1 cellular context compared by ENCODE assay signal in the genomic region with DNA sequence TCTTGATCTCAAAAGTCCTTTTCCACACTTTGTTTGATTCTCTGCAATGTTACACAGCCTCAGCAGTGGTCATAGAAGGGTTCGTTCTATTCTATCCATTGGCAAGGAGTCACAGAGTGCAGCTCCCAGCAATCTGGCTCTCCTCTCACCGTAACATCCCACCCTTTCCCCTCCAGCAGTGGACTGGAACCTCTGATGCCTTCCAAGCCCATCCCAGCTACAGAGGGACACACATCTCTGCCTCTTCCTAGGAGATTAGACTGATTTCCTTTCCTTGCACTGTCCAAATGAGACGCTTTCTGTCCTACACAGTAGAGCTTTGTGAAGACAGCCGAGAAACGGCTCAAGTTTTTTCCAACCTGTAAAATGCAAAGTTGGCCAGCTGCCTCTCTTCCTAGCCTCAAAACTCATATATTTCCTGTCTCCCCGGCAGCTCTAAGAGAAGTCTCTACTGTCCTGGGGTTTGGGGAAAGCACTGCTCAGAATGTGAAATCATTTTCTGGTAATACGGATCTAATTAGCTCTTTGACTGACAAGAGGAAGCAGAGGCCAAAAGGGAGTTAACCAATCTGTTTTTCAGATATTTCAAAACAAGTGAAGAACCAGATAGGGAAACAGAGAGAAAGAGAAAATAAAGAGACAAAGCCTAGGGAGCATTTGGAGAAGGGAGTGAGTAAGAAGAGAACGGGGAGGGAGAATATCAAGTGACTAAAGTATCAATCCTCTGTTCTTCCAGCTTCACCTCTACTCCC.
TF ChIP-seq lines count a peak whose summit lies in the region.

No MANE protein-coding gene starts in this region.

TF ChIP-seq in IMR-90, 13 proteins besides CTCF, POLR2A, EP300 and RAD21 (continued from another document):
- TF ChIP-seq, protein P1, sequence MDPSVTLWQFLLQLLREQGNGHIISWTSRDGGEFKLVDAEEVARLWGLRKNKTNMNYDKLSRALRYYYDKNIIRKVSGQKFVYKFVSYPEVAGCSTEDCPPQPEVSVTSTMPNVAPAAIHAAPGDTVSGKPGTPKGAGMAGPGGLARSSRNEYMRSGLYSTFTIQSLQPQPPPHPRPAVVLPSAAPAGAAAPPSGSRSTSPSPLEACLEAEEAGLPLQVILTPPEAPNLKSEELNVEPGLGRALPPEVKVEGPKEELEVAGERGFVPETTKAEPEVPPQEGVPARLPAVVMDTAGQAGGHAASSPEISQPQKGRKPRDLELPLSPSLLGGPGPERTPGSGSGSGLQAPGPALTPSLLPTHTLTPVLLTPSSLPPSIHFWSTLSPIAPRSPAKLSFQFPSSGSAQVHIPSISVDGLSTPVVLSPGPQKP (IDR thresholded peaks at IDR 0.05; ENCODE audit: borderline replicate concordance, low read depth, low read length): no peak
